17 cellular contexts compared by ENCODE assay signal in the genomic region with DNA sequence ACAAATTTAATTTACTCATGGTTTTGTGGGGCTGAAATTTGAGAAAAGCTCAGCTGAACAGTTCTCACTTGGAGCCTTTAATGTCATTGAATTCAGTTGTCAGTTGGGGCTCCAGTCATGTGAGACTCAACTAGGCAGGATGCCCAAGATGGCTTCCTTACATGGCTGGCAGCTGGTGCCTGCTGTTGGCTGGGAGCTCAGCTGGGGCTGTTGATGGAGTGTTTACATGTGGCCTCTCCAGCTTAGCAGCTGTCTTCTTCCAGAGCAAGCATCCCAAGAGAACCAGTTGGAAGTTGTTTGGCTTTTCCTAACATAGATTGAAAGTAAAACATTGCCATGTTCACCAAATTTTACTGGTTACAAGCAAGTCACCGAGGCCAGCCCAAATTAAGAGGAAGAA.
DNase-seq lines count a peak whose midpoint lies in the region; TF ChIP-seq lines count a peak whose summit lies in the region.
"Had no signal": no experiment of that assay in that cellular context is flagged by ENCODE, and none has a peak within 500 bp of the region (broad histone marks: within the 10 kb centered on the region; RNA-seq: fewer than 3 reads in every experiment).

No MANE protein-coding gene starts in this region.

- no peak overlapping the region for H3K4me3 Mint-ChIP-seq in activated T-helper 1 cell treated with anti-CD3 and anti-CD28 coated beads, Interleukin-12 subunit alpha, Interleukin-12 subunit beta, Interleukin-2, Interleukin-4 antibody, amounts not matched to agents 30 ng/mL and 10 ng/mL and 1 ng/mL, durations not matched to agents 14 hours and 24 hours and 36 hours
- no peak overlapping the region for H3K4me3 Mint-ChIP-seq in Caco-2 (ENCODE audit: unreplicated experiment)
- H3K4me3 Mint-ChIP-seq: activated CD4-positive, alpha-beta memory T cell treated with anti-CD3 and anti-CD28 coated beads, Interleukin-2, amount 10 ng/mL, durations not matched to agents 7 days and 5 days; activated T-helper 17 cell treated with anti-CD3 and anti-CD28 coated beads, Interleukin-2, amount 50 U/mL, for 72 hours; IgD-negative memory B cell had no signal

- no peaks in the 10 kb centered on the region for H3K4me1 ChIP-seq in Caco-2
- H3K4me1 ChIP-seq: spleen had no signal

- peaks cover 32% of the 10 kb centered on the region for H3K27me3 Mint-ChIP-seq in activated T-helper 1 cell treated with anti-CD3 and anti-CD28 coated beads, Interleukin-12 subunit alpha, Interleukin-12 subunit beta, Interleukin-2, Interleukin-4 antibody, amounts not matched to agents 30 ng/mL and 10 ng/mL and 1 ng/mL, durations not matched to agents 14 hours and 24 hours and 36 hours (ENCODE audit: insufficient read depth)
- H3K27me3 Mint-ChIP-seq in Caco-2 (ENCODE audit: insufficient read depth, unreplicated experiment): peaks cover 18% of the 10 kb centered on the region

- no peaks in the 10 kb centered on the region for H3K9me3 ChIP-seq in Caco-2
- H3K9me3 ChIP-seq: mucosa of descending colon, ovary, spleen had no signal

- peak; percentile 85 for DNase-seq in NCI-H1092 (lab: John Stamatoyannopoulos, UW)
- DNase-seq in NCI-H2196 (lab: John Stamatoyannopoulos, UW; ENCODE audit: unreplicated experiment): peak; percentile 91
- DNase-seq in dorsolateral prefrontal cortex: peak in 8 of 10 donors; percentile 35 to 73 (median 58)
- DNase-seq in posterior cingulate gyrus: peak in 9 of 10 donors; percentile 35 to 92 (median 63)
- no peak for DNase-seq in activated T-helper 1 cell treated with anti-CD3 and anti-CD28 coated beads, Interleukin-12 subunit alpha, Interleukin-12 subunit beta, Interleukin-2, Interleukin-4 antibody, amounts not matched to agents 30 ng/mL and 10 ng/mL and 1 ng/mL, durations not matched to agents 14 hours and 24 hours and 36 hours (ENCODE audit: low spot score)
- DNase-seq in T-helper 9 cell: no peak
- DNase-seq in Caco-2: no peak
- DNase-seq: activated CD4-positive, alpha-beta memory T cell treated with anti-CD3 and anti-CD28 coated beads, Interleukin-2, amount 10 ng/mL, durations not matched to agents 7 days and 5 days; HCEC 1CT; kidney; mucosa of descending colon; ovary; spleen; stimulated activated naive CD4-positive, alpha-beta T cell treated with Interleukin-2 at 50 U/mL for 16 hours had no signal

- CTCF ChIA-PET in Caco-2 (lab: Charles Lee): no interaction called here

- BruUV-seq in Caco-2 (replicated peaks; lab: Mats Ljungman, UMichigan): no TSS peak

- no peak for TF ChIP-seq CTCF in dorsolateral prefrontal cortex (IDR thresholded peaks at IDR 0.05 in 54 of 56, conservative IDR thresholded peaks at IDR 0.05 in 2 of 56; ENCODE audit: low read depth in 1 of 56, partially characterized antibody in 56 of 56)
- no peak for TF ChIP-seq CTCF in Caco-2 (IDR thresholded peaks at IDR 0.05; ENCODE audit: insufficient read depth in 1 of 2, low read depth in 1 of 2, low read length in 1 of 2, severe bottlenecking in 1 of 2, unreplicated experiment in 1 of 2)

- POLR2A ChIA-PET in Caco-2 (lab: Charles Lee): no interaction called here

- H3K27ac ChIP-seq in dorsolateral prefrontal cortex: no peak overlapping the region
- H3K27ac ChIP-seq: ovary, spleen had no signal

- H3K4me1 Mint-ChIP-seq in activated T-helper 1 cell treated with anti-CD3 and anti-CD28 coated beads, Interleukin-12 subunit alpha, Interleukin-12 subunit beta, Interleukin-2, Interleukin-4 antibody, amounts not matched to agents 30 ng/mL and 10 ng/mL and 1 ng/mL, durations not matched to agents 14 hours and 24 hours and 36 hours (ENCODE audit: low read depth): no peaks in the 10 kb centered on the region
- no peaks in the 10 kb centered on the region for H3K4me1 Mint-ChIP-seq in Caco-2 (ENCODE audit: low read depth, unreplicated experiment)
- H3K4me1 Mint-ChIP-seq: activated CD4-positive, alpha-beta memory T cell treated with anti-CD3 and anti-CD28 coated beads, Interleukin-2, amount 10 ng/mL, durations not matched to agents 7 days and 5 days; CD14-positive monocyte; IgD-negative memory B cell had no signal

- no peaks in the 10 kb centered on the region for H3K36me3 ChIP-seq in Caco-2 (ENCODE audit: control insufficient read depth, insufficient read depth, low read length)
- H3K36me3 ChIP-seq: ovary, spleen had no signal

- H3K4me3 ChIP-seq in dorsolateral prefrontal cortex (no peak overlapping the region), Caco-2 (ENCODE audit: low read depth, low read length) (no peak overlapping the region)
- H3K4me3 ChIP-seq: mucosa of descending colon, ovary, spleen had no signal

- intact Hi-C loops in dorsolateral prefrontal cortex (cut with DNase I) (no loop called here), posterior cingulate gyrus (cut with DNase I) (no loop called here), Caco-2 (cut with micrococcal nuclease; ENCODE audit: unreplicated experiment) (no loop called here)
- intact Hi-C loops in activated T-helper 1 cell treated with anti-CD3 and anti-CD28 coated beads, Interleukin-12 subunit alpha, Interleukin-12 subunit beta, Interleukin-2, Interleukin-4 antibody, amounts not matched to agents 30 ng/mL and 10 ng/mL and 1 ng/mL, durations not matched to agents 14 hours and 24 hours and 36 hours (cut with micrococcal nuclease): no loop called here

- peaks cover 0 to 8% (median 0%) of the 10 kb centered on the region in 45 donors for H3K27me3 ChIP-seq in dorsolateral prefrontal cortex
- H3K27me3 ChIP-seq in Caco-2 (replicated peaks; ENCODE audit: control insufficient read depth, insufficient read depth, low read length): no peaks in the 10 kb centered on the region
- H3K27me3 ChIP-seq: ovary had no signal

- H3K27ac Mint-ChIP-seq in activated T-helper 1 cell treated with anti-CD3 and anti-CD28 coated beads, Interleukin-12 subunit alpha, Interleukin-12 subunit beta, Interleukin-2, Interleukin-4 antibody, amounts not matched to agents 30 ng/mL and 10 ng/mL and 1 ng/mL, durations not matched to agents 14 hours and 24 hours and 36 hours: no peak overlapping the region
- H3K27ac Mint-ChIP-seq in Caco-2 (ENCODE audit: unreplicated experiment): no peak overlapping the region
- H3K27ac Mint-ChIP-seq: activated CD4-positive, alpha-beta memory T cell treated with anti-CD3 and anti-CD28 coated beads, Interleukin-2, amount 10 ng/mL, durations not matched to agents 7 days and 5 days; activated T-helper 17 cell treated with anti-CD3 and anti-CD28 coated beads, Interleukin-2, amount 50 U/mL, for 72 hours; CD14-positive monocyte; IgD-negative memory B cell had no signal

- H3K36me3 Mint-ChIP-seq in activated T-helper 1 cell treated with anti-CD3 and anti-CD28 coated beads, Interleukin-12 subunit alpha, Interleukin-12 subunit beta, Interleukin-2, Interleukin-4 antibody, amounts not matched to agents 30 ng/mL and 10 ng/mL and 1 ng/mL, durations not matched to agents 14 hours and 24 hours and 36 hours (ENCODE audit: low read depth): no peaks in the 10 kb centered on the region
- H3K36me3 Mint-ChIP-seq in Caco-2 (ENCODE audit: insufficient read depth, unreplicated experiment): no peaks in the 10 kb centered on the region
- H3K36me3 Mint-ChIP-seq: CD14-positive monocyte, IgD-negative memory B cell had no signal

- H3K9me3 Mint-ChIP-seq in activated T-helper 1 cell treated with anti-CD3 and anti-CD28 coated beads, Interleukin-12 subunit alpha, Interleukin-12 subunit beta, Interleukin-2, Interleukin-4 antibody, amounts not matched to agents 30 ng/mL and 10 ng/mL and 1 ng/mL, durations not matched to agents 14 hours and 24 hours and 36 hours: no peaks in the 10 kb centered on the region
- no peaks in the 10 kb centered on the region for H3K9me3 Mint-ChIP-seq in Caco-2 (ENCODE audit: unreplicated experiment)
- H3K9me3 Mint-ChIP-seq: activated CD4-positive, alpha-beta memory T cell treated with anti-CD3 and anti-CD28 coated beads, Interleukin-2, amount 10 ng/mL, durations not matched to agents 7 days and 5 days; activated T-helper 17 cell treated with anti-CD3 and anti-CD28 coated beads, Interleukin-2, amount 50 U/mL, for 72 hours had no signal

Comparison
In these comparisons a context has a peak if more than half of its experiments do, and no peak if none do; other contexts are left out.
1. DNase-seq: peak in NCI-H1092 (single experiment), NCI-H2196 (single experiment), dorsolateral prefrontal cortex (8 of 10) and posterior cingulate gyrus (9 of 10); none in activated T-helper 1 cell treated with anti-CD3 and anti-CD28 coated beads, Interleukin-12 subunit alpha, Interleukin-12 subunit beta, Interleukin-2, Interleukin-4 antibody, amounts not matched to agents 30 ng/mL and 10 ng/mL and 1 ng/mL, durations not matched to agents 14 hours and 24 hours and 36 hours (single experiment), T-helper 9 cell (single experiment) and Caco-2 (0 of 2).